In genomic region chr2:194938066-194938465, GRCh38 we compare ENCODE assay signal across 34 cellular contexts.
"Had no signal": no experiment of that assay in that cellular context is flagged by ENCODE, and none has a peak within 500 bp of the region (broad histone marks: within the 10 kb centered on the region; RNA-seq: fewer than 3 reads in every experiment).

No MANE protein-coding gene starts in this region.

- H3K27ac ChIP-seq: adrenal gland, ascending aorta, body of pancreas, brain microvascular endothelial cell, breast epithelium, cardiac muscle cell had no signal

- FAIRE-seq: astrocyte, bronchial epithelial cell had no signal

- ATAC-seq: activated naive CD4-positive, alpha-beta T cell treated with anti-CD3 and anti-CD28 coated beads, Interleukin-2, amount 50 U/mL, for 72 hours; activated naive CD8-positive, alpha-beta T cell treated with anti-CD3 and anti-CD28 coated beads, Interleukin-2, amount 50 U/mL, for 24 hours; activated T-cell treated with anti-CD3 and anti-CD28 coated beads, Interleukin-2, amount 50 U/mL, for 4 hours; activated T-cell treated with anti-CD3 and anti-CD28 coated beads, Interleukin-2, amount 50 U/mL, for 72 hours; activated T-helper 17 cell treated with anti-CD3 and anti-CD28 coated beads, Interleukin-2, amount 50 U/mL, for 72 hours; body of pancreas had no signal

- H3K4me3 ChIP-seq: adrenal gland, ascending aorta, body of pancreas, breast epithelium, cardiac muscle cell had no signal

- H3K9me3 ChIP-seq: adrenal gland, ascending aorta, body of pancreas had no signal

- DNase-seq: activated effector memory CD4-positive, alpha-beta T cell treated with anti-CD3 and anti-CD28 coated beads, Interleukin-2, amount 50 U/mL, for 16 hours; activated effector memory CD4-positive, alpha-beta T cell treated with Interleukin-2 at 50 U/mL for 16 hours; activated gamma-delta T cell; activated gamma-delta T cell treated with Interleukin-2 at 50 U/mL for 16 hours; activated naive CD4-positive, alpha-beta T cell; activated naive CD4-positive, alpha-beta T cell treated with anti-CD3 and anti-CD28 coated beads for 36 hours; activated naive CD4-positive, alpha-beta T cell treated with anti-CD3 and anti-CD28 coated beads, Interleukin-2, amount 10 ng/mL, durations not matched to agents 7 days and 5 days; activated naive CD4-positive, alpha-beta T cell treated with anti-CD3 and anti-CD28 coated beads, Interleukin-2, amount 50 U/mL, for 16 hours; activated naive CD4-positive, alpha-beta T cell treated with Interleukin-2 at 50 U/mL for 16 hours; activated naive CD8-positive, alpha-beta T cell treated with anti-CD3 and anti-CD28 coated beads for 36 hours; activated naive CD8-positive, alpha-beta T cell treated with anti-CD3 and anti-CD28 coated beads, Interleukin-2, amount 10 ng/mL, durations not matched to agents 7 days and 5 days; activated naive CD8-positive, alpha-beta T cell treated with anti-CD3 and anti-CD28 coated beads, Interleukin-2, amount 50 U/mL, for 24 hours; activated T-cell treated with anti-CD3 and anti-CD28 coated beads, Interleukin-2, amount 50 U/mL, for 1 hour; activated T-cell treated with anti-CD3 and anti-CD28 coated beads, Interleukin-2, amount 50 U/mL, for 24 hours; activated T-cell treated with anti-CD3 and anti-CD28 coated beads, Interleukin-2, amount 50 U/mL, for 4 hours; activated T-cell treated with anti-CD3 and anti-CD28 coated beads, Interleukin-2, amount 50 U/mL, for 48 hours; activated T-cell treated with anti-CD3 and anti-CD28 coated beads, Interleukin-2, amount 50 U/mL, for 72 hours; adrenal gland; amniotic stem cell; amygdala; anterior cingulate cortex; aorta; body of pancreas; brain microvascular endothelial cell; caudate nucleus; central memory CD4-positive, alpha-beta T cell; cerebellar nuclear complex had no signal

- H3K36me3 ChIP-seq: adrenal gland, ascending aorta, brain microvascular endothelial cell, breast epithelium, cardiac muscle cell had no signal

- H3K4me1 ChIP-seq: adrenal gland, ascending aorta, body of pancreas, breast epithelium had no signal

- H3K27me3 ChIP-seq: adrenal gland, ascending aorta, body of pancreas, brain microvascular endothelial cell, breast epithelium, cardiac muscle cell had no signal
